In the genomic region with DNA sequence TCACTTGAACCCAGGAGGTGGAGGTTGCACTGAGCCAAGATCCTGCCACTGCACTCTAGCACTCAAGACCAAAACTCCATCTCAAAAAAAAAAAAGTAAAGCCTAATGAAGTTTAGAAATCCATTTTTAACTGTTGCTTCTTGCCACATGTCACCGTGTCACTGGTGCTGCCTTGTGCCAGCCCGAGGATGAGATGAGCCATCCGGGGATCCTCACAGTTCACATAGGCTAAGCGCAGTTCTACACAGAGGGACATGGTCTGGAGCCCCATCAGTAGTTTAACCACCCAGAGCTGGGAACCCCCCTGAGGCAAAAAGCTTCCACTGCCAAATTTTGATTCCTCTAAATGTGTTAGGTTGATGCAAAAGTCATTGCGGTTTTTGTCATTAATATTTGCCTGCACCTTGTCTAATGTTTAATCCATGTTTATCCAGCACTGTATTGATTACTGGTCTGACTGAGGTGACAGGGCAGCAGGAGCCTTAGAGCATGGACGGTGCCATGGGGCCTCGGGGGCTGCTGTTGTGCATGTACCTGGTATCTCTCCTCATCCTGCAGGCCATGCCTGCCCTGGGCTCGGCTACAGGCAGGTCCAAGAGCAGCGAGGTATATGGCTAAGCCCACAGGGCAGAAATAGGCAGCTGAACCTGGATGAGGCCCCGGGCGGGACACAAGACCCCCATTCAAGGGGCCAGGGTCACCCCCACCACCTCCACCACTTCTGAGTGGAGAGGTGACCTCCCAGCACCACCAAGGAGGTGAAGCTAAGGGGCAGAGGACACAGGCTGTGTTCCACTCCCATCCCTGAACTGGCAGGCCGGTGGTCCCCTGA, we compare ENCODE assay signal across 1 cellular context.
TF ChIP-seq lines count a peak whose summit lies in the region.

A gene with protein sequence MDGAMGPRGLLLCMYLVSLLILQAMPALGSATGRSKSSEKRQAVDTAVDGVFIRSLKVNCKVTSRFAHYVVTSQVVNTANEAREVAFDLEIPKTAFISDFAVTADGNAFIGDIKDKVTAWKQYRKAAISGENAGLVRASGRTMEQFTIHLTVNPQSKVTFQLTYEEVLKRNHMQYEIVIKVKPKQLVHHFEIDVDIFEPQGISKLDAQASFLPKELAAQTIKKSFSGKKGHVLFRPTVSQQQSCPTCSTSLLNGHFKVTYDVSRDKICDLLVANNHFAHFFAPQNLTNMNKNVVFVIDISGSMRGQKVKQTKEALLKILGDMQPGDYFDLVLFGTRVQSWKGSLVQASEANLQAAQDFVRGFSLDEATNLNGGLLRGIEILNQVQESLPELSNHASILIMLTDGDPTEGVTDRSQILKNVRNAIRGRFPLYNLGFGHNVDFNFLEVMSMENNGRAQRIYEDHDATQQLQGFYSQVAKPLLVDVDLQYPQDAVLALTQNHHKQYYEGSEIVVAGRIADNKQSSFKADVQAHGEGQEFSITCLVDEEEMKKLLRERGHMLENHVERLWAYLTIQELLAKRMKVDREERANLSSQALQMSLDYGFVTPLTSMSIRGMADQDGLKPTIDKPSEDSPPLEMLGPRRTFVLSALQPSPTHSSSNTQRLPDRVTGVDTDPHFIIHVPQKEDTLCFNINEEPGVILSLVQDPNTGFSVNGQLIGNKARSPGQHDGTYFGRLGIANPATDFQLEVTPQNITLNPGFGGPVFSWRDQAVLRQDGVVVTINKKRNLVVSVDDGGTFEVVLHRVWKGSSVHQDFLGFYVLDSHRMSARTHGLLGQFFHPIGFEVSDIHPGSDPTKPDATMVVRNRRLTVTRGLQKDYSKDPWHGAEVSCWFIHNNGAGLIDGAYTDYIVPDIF (plus strand): TSS at position 473 of the 832 bp plus-strand sequence. CDS start 17 bp downstream, at position 490.

TF ChIP-seq in HEK293T, 16 proteins besides CTCF, POLR2A, EP300 and RAD21:
- TF ChIP-seq, protein P1, sequence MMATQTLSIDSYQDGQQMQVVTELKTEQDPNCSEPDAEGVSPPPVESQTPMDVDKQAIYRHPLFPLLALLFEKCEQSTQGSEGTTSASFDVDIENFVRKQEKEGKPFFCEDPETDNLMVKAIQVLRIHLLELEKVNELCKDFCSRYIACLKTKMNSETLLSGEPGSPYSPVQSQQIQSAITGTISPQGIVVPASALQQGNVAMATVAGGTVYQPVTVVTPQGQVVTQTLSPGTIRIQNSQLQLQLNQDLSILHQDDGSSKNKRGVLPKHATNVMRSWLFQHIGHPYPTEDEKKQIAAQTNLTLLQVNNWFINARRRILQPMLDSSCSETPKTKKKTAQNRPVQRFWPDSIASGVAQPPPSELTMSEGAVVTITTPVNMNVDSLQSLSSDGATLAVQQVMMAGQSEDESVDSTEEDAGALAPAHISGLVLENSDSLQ (IDR thresholded peaks at IDR 0.05) = no peak
- TF ChIP-seq TARDBP (IDR thresholded peaks at IDR 0.05) = no peak
- TF ChIP-seq FOXM1 (IDR thresholded peaks at IDR 0.05; ENCODE audit: borderline replicate concordance) = no peak
- TF ChIP-seq NFRKB (IDR thresholded peaks at IDR 0.05) = no peak
TF ChIP-seq in HEK293T: peak in this region for 0.
